13 cellular contexts compared by ENCODE assay signal in genomic region chr7:43570688-43571365, GRCh38. TPM values are rescaled to one million over a fixed set of nuclear protein-coding genes. Genes with fewer than 3 reads are reported as not detected.
DNase-seq lines count a peak whose midpoint lies in the region; ATAC-seq and TF ChIP-seq lines count a peak whose summit lies in the region.
"Had no signal": no experiment of that assay in that cellular context is flagged by ENCODE, and none has a peak within 500 bp of the region (broad histone marks: within the 10 kb centered on the region; RNA-seq: fewer than 3 reads in every experiment).

No MANE protein-coding gene starts in this region.

- peaks cover 8 to 11% of the 10 kb centered on the region in 2 donors for H3K27me3 Mint-ChIP-seq in natural killer cell treated with Interleukin-12 subunit alpha and Interleukin-12 subunit beta and Interleukin-15 and Interleukin-18, amount 100 ng/mL, for 72 hours
- H3K27me3 Mint-ChIP-seq in natural killer cell (ENCODE audit: low read depth in 2 of 2) (peaks cover 5 to 18% of the 10 kb centered on the region in 2 donors), HFFc6 (ENCODE audit: insufficient read depth) (no peaks in the 10 kb centered on the region)

- H3K27ac Mint-ChIP-seq in natural killer cell treated with Interleukin-12 subunit alpha and Interleukin-12 subunit beta and Interleukin-15 and Interleukin-18, amount 100 ng/mL, for 72 hours: peak overlapping the region; percentile 27 to 61
- H3K27ac Mint-ChIP-seq in natural killer cell (no peak overlapping the region), HFFc6 (peak overlapping the region; percentile 98)
- peak overlapping the region; percentile 15 for H3K27ac Mint-ChIP-seq in stimulated activated effector memory CD8-positive, alpha-beta T cell treated with anti-CD3 and anti-CD28 coated beads, Interleukin-12 subunit alpha, Interleukin-12 subunit beta, amount 100 ng/mL, for 72 hours

- H3K4me1 Mint-ChIP-seq in natural killer cell treated with Interleukin-12 subunit alpha and Interleukin-12 subunit beta and Interleukin-15 and Interleukin-18, amount 100 ng/mL, for 72 hours (ENCODE audit: low read depth in 2 of 2): peaks cover 15 to 32% of the 10 kb centered on the region in 2 donors
- H3K4me1 Mint-ChIP-seq in natural killer cell (no peaks in the 10 kb centered on the region), HFFc6 (ENCODE audit: low read depth) (peaks cover 60% of the 10 kb centered on the region)
- peaks cover 17% of the 10 kb centered on the region for H3K4me1 Mint-ChIP-seq in stimulated activated effector memory CD8-positive, alpha-beta T cell treated with anti-CD3 and anti-CD28 coated beads, Interleukin-12 subunit alpha, Interleukin-12 subunit beta, amount 100 ng/mL, for 72 hours

- intact Hi-C loops in natural killer cell (cut with micrococcal nuclease): no loop called here

- no peak overlapping the region for H3K4me3 Mint-ChIP-seq in natural killer cell treated with Interleukin-12 subunit alpha and Interleukin-12 subunit beta and Interleukin-15 and Interleukin-18, amount 100 ng/mL, for 72 hours
- no peak overlapping the region for H3K4me3 Mint-ChIP-seq in natural killer cell
- no peak overlapping the region for H3K4me3 Mint-ChIP-seq in HFFc6
- no peak overlapping the region for H3K4me3 Mint-ChIP-seq in stimulated activated effector memory CD8-positive, alpha-beta T cell treated with anti-CD3 and anti-CD28 coated beads, Interleukin-12 subunit alpha, Interleukin-12 subunit beta, amount 100 ng/mL, for 72 hours

- ATAC-seq in natural killer cell treated with Interleukin-12 subunit alpha and Interleukin-12 subunit beta and Interleukin-15 and Interleukin-18, amount 100 ng/mL, for 72 hours: no peak
- ATAC-seq in natural killer cell (no peak), HG03135 (IDR thresholded peaks at IDR 0.05; ENCODE audit: unreplicated experiment) (no peak)
- peak; percentile 36 for ATAC-seq in stimulated activated effector memory CD8-positive, alpha-beta T cell treated with anti-CD3 and anti-CD28 coated beads, Interleukin-12 subunit alpha, Interleukin-12 subunit beta, amount 100 ng/mL, for 72 hours

- no peaks in the 10 kb centered on the region for H3K36me3 Mint-ChIP-seq in natural killer cell treated with Interleukin-12 subunit alpha and Interleukin-12 subunit beta and Interleukin-15 and Interleukin-18, amount 100 ng/mL, for 72 hours
- H3K36me3 Mint-ChIP-seq in natural killer cell (no peaks in the 10 kb centered on the region), HFFc6 (ENCODE audit: low read depth) (peaks cover 9% of the 10 kb centered on the region)
- no peaks in the 10 kb centered on the region for H3K36me3 Mint-ChIP-seq in stimulated activated effector memory CD8-positive, alpha-beta T cell treated with anti-CD3 and anti-CD28 coated beads, Interleukin-12 subunit alpha, Interleukin-12 subunit beta, amount 100 ng/mL, for 72 hours

- TF ChIP-seq CTCF in natural killer cell (IDR thresholded peaks at IDR 0.05) (no peak), HFFc6 (IDR thresholded peaks at IDR 0.05) (no peak)

- H3K9me3 Mint-ChIP-seq in natural killer cell treated with Interleukin-12 subunit alpha and Interleukin-12 subunit beta and Interleukin-15 and Interleukin-18, amount 100 ng/mL, for 72 hours: no peaks in the 10 kb centered on the region
- H3K9me3 Mint-ChIP-seq in natural killer cell: no peaks in the 10 kb centered on the region
- H3K9me3 Mint-ChIP-seq in HFFc6: no peaks in the 10 kb centered on the region
- H3K9me3 Mint-ChIP-seq in stimulated activated effector memory CD8-positive, alpha-beta T cell treated with anti-CD3 and anti-CD28 coated beads, Interleukin-12 subunit alpha, Interleukin-12 subunit beta, amount 100 ng/mL, for 72 hours: no peaks in the 10 kb centered on the region

- no peak for DNase-seq in natural killer cell treated with Interleukin-12 subunit alpha and Interleukin-12 subunit beta and Interleukin-15 and Interleukin-18, amount 100 ng/mL, for 72 hours (ENCODE audit: low spot score)
- DNase-seq in natural killer cell: no peak
- peak; percentile 54 for DNase-seq in HFFc6
- DNase-seq in M059J (ENCODE audit: low read depth): peak; percentile 76
- no peak for DNase-seq in stimulated activated effector memory CD8-positive, alpha-beta T cell treated with anti-CD3 and anti-CD28 coated beads, Interleukin-12 subunit alpha, Interleukin-12 subunit beta, amount 100 ng/mL, for 72 hours (ENCODE audit: low spot score in 2 of 2)
- DNase-seq in C1 segment of cervical spinal cord (lab: John Stamatoyannopoulos, UW): no peak
- DNase-seq in NCI-H2227 (lab: John Stamatoyannopoulos, UW; ENCODE audit: unreplicated experiment): no peak
- DNase-seq: activated CD4-positive, CD25-positive, alpha-beta regulatory T cell; amniotic stem cell; esophagus squamous epithelium; NCI-H1436 treated with DMSO at 0.1 percent for 48 hours; retina had no signal

RNA-seq across cellular contexts. Expression of gene STK17A, which starts 12.1 kb away (rescaled TPM):
- total RNA-seq in natural killer cell treated with Interleukin-12 subunit alpha and Interleukin-12 subunit beta and Interleukin-15 and Interleukin-18, amount 100 ng/mL, for 72 hours: 10 to 100 TPM; 61.7 to 67.6 TPM
- 100 to 1,000 TPM in 2 of 3 donors, 10 to 100 TPM in 1; 92.9 to 135 (median 111) TPM for total RNA-seq in natural killer cell
- 10 to 100 TPM; 59.0 to 79.2 (median 62.8) TPM for total RNA-seq in HFFc6 (2021; fragmentation: NEBNext Ultra II Directional; extraction: Animal tissue kit (Norgen Biotek cat#: 25700))
- 109 and 141 TPM in 2 replicates for total RNA-seq in M059J (2014; rRNA removed; shearing (Covaris generic))

Comparison
In these comparisons a context has a peak if more than half of its experiments do, and no peak if none do; other contexts are left out.
1. H3K27ac Mint-ChIP-seq: peak in natural killer cell treated with Interleukin-12 subunit alpha and Interleukin-12 subunit beta and Interleukin-15 and Interleukin-18, amount 100 ng/mL, for 72 hours (2 of 2), HFFc6 (single experiment) and stimulated activated effector memory CD8-positive, alpha-beta T cell treated with anti-CD3 and anti-CD28 coated beads, Interleukin-12 subunit alpha, Interleukin-12 subunit beta, amount 100 ng/mL, for 72 hours (single experiment); none in natural killer cell (0 of 2).
2. DNase-seq: peak in HFFc6 (single experiment) and M059J (single experiment); none in natural killer cell treated with Interleukin-12 subunit alpha and Interleukin-12 subunit beta and Interleukin-15 and Interleukin-18, amount 100 ng/mL, for 72 hours (single experiment), natural killer cell (single experiment), stimulated activated effector memory CD8-positive, alpha-beta T cell treated with anti-CD3 and anti-CD28 coated beads, Interleukin-12 subunit alpha, Interleukin-12 subunit beta, amount 100 ng/mL, for 72 hours (0 of 2), C1 segment of cervical spinal cord (0 of 14) and NCI-H2227 (single experiment).